ENCODE assay signal across 28 cellular contexts in genomic region chrX:13903405-13903804, GRCh38.
DNase-seq lines count a peak whose midpoint lies in the region; ATAC-seq, FAIRE-seq and TF ChIP-seq lines count a peak whose summit lies in the region.
"Had no signal": no experiment of that assay in that cellular context is flagged by ENCODE, and none has a peak within 500 bp of the region (broad histone marks: within the 10 kb centered on the region; RNA-seq: fewer than 3 reads in every experiment).

No MANE protein-coding gene starts in this region.

- no peak for TF ChIP-seq EP300 in Ishikawa (IDR thresholded peaks at IDR 0.05; ENCODE audit: borderline replicate concordance)

- no peaks in the 10 kb centered on the region for H3K36me3 ChIP-seq in astrocyte (ENCODE audit: insufficient read depth, low read length)
- H3K36me3 ChIP-seq: BLaER1 treated with 17β-estradiol and CSF1 and Interleukin-3, amounts not matched to agents 10 nM and 100 nM; left ventricle myocardium inferior; sigmoid colon had no signal

- no peak for FAIRE-seq in astrocyte (lab: Jason Lieb, UNC)
- FAIRE-seq: urothelium cell line had no signal

- no peak overlapping the region for H3K9ac ChIP-seq in astrocyte (ENCODE audit: low read length)
- H3K9ac ChIP-seq: BLaER1 treated with 17β-estradiol and CSF1 and Interleukin-3, amounts not matched to agents 10 nM and 100 nM had no signal

- H2AFZ ChIP-seq in astrocyte (ENCODE audit: low read depth, low read length), result peak overlapping the region; percentile 18

- TF ChIP-seq RAD21 in Ishikawa (IDR thresholded peaks at IDR 0.05; ENCODE audit: low read depth), result no peak

- H3K4me1 Mint-ChIP-seq in astrocyte (ENCODE audit: low read depth, unreplicated experiment), result peaks cover 12% of the 10 kb centered on the region
- H3K4me1 Mint-ChIP-seq: activated naive CD8-positive, alpha-beta T cell treated with anti-CD3 and anti-CD28 coated beads for 36 hours; stimulated activated naive B cell treated with anti-CD40 and anti-IgM and Interleukin-4, amounts not matched to agents 10 μg/mL and 1 μg/mL and 100 μg/mL, for 72 hours had no signal

- H4K20me1 ChIP-seq in astrocyte (ENCODE audit: insufficient read depth, low read length), result no peaks in the 10 kb centered on the region

- H3K4me1 ChIP-seq in astrocyte (ENCODE audit: insufficient read depth, low read length), result peaks cover 5% of the 10 kb centered on the region
- H3K4me1 ChIP-seq: body of pancreas, Caco-2, left ventricle myocardium inferior, psoas muscle, sigmoid colon, testis had no signal

- no peaks in the 10 kb centered on the region for H3K9me3 ChIP-seq in astrocyte (ENCODE audit: insufficient read depth, low read depth, low read length)
- H3K9me3 ChIP-seq: body of pancreas, Caco-2, left ventricle myocardium inferior, psoas muscle, sigmoid colon, testis had no signal

- H3K4me3 ChIP-seq in astrocyte (ENCODE audit: insufficient read depth, low read depth, low read length), result no peak overlapping the region
- H3K4me3 ChIP-seq: BLaER1 treated with 17β-estradiol and CSF1 and Interleukin-3, amounts not matched to agents 10 nM and 100 nM; body of pancreas; left ventricle myocardium inferior; psoas muscle; sigmoid colon; SK-N-MC; testis had no signal

- H3K27ac ChIP-seq in astrocyte (ENCODE audit: low read depth, low read length), result peak overlapping the region; percentile 26
- H3K27ac ChIP-seq: BLaER1 treated with 17β-estradiol and CSF1 and Interleukin-3, amounts not matched to agents 10 nM and 100 nM; body of pancreas; left ventricle myocardium inferior; psoas muscle; sigmoid colon; SK-N-MC; testis had no signal

- DNase-seq in AG08396 (ENCODE audit: low spot score), result peak; percentile 33
- DNase-seq in astrocyte (ENCODE audit: low read depth), result peak; percentile 82
- peak; percentile 50 for DNase-seq in fibroblast of gingiva (ENCODE audit: low read depth)
- DNase-seq in activated naive CD4-positive, alpha-beta T cell treated with Interleukin-2 at 50 U/mL for 16 hours, result no peak
- DNase-seq in NCI-H774 (lab: John Stamatoyannopoulos, UW), result no peak
- DNase-seq in COR-L47 (lab: John Stamatoyannopoulos, UW), result no peak
- DNase-seq: activated CD4-positive, CD25-positive, alpha-beta regulatory T cell treated with anti-CD3 and anti-CD28 coated beads, Interleukin-2, amount 50 U/mL, for 72 hours; activated CD8-positive, alpha-beta T cell treated with anti-CD3 and anti-CD28 coated beads, Interleukin-2, amount 10 ng/mL, durations not matched to agents 7 days and 5 days; activated naive CD8-positive, alpha-beta T cell treated with anti-CD3 and anti-CD28 coated beads for 36 hours; body of pancreas; Caco-2; DMS79 treated with DMSO at 0.1 percent for 48 hours; effector memory CD4-positive, alpha-beta T cell; erythroblast; left ventricle myocardium inferior; NCI-H1436; NCI-H2171 treated with DMSO at 0.1 percent for 48 hours; NCI-H82; psoas muscle; sigmoid colon; stimulated activated naive B cell treated with anti-CD40 and anti-IgM and Interleukin-4, amounts not matched to agents 10 μg/mL and 1 μg/mL and 100 μg/mL, for 72 hours; testis had no signal

- no peak overlapping the region for H3K27ac Mint-ChIP-seq in astrocyte (ENCODE audit: unreplicated experiment)
- H3K27ac Mint-ChIP-seq: activated CD8-positive, alpha-beta T cell treated with anti-CD3 and anti-CD28 coated beads, Interleukin-2, amount 10 ng/mL, durations not matched to agents 7 days and 5 days; activated naive CD8-positive, alpha-beta T cell treated with anti-CD3 and anti-CD28 coated beads for 36 hours; stimulated activated naive B cell treated with anti-CD40 and anti-IgM and Interleukin-4, amounts not matched to agents 10 μg/mL and 1 μg/mL and 100 μg/mL, for 72 hours; T-helper 1 cell treated with Interleukin-12 subunit alpha and Interleukin-12 subunit beta and Interleukin-4 antibody, amounts not matched to agents 30 μg/mL and 1 μg/mL, for 36 hours had no signal

- no peak for ATAC-seq in HG02870 (IDR thresholded peaks at IDR 0.05; ENCODE audit: unreplicated experiment)
- ATAC-seq: activated CD8-positive, alpha-beta T cell treated with anti-CD3 and anti-CD28 coated beads, Interleukin-2, amount 10 ng/mL, durations not matched to agents 7 days and 5 days; body of pancreas; psoas muscle; stimulated activated naive B cell treated with anti-CD40 and anti-IgM and Interleukin-4, amounts not matched to agents 10 μg/mL and 1 μg/mL and 100 μg/mL, for 72 hours had no signal

- H3K36me3 Mint-ChIP-seq in astrocyte (ENCODE audit: low read depth, unreplicated experiment), result no peaks in the 10 kb centered on the region
- H3K36me3 Mint-ChIP-seq: activated naive CD8-positive, alpha-beta T cell treated with anti-CD3 and anti-CD28 coated beads for 36 hours; stimulated activated naive B cell treated with anti-CD40 and anti-IgM and Interleukin-4, amounts not matched to agents 10 μg/mL and 1 μg/mL and 100 μg/mL, for 72 hours had no signal

- no peak for TF ChIP-seq CTCF in astrocyte (IDR thresholded peaks at IDR 0.05; ENCODE audit: insufficient read depth, low read depth, low read length)

- peak overlapping the region; percentile 59 for H3K4me2 ChIP-seq in astrocyte (ENCODE audit: low read length)
- H3K4me2 ChIP-seq: BLaER1 treated with 17β-estradiol and CSF1 and Interleukin-3, amounts not matched to agents 10 nM and 100 nM had no signal

- no peaks in the 10 kb centered on the region for H3K27me3 ChIP-seq in astrocyte (ENCODE audit: insufficient read depth, low read length)
- H3K27me3 ChIP-seq: body of pancreas, sigmoid colon, testis had no signal

- no peaks in the 10 kb centered on the region for H3K9me3 Mint-ChIP-seq in astrocyte (ENCODE audit: unreplicated experiment)
- H3K9me3 Mint-ChIP-seq: activated naive CD8-positive, alpha-beta T cell treated with anti-CD3 and anti-CD28 coated beads for 36 hours; stimulated activated naive B cell treated with anti-CD40 and anti-IgM and Interleukin-4, amounts not matched to agents 10 μg/mL and 1 μg/mL and 100 μg/mL, for 72 hours; T-helper 1 cell treated with Interleukin-12 subunit alpha and Interleukin-12 subunit beta and Interleukin-4 antibody, amounts not matched to agents 30 μg/mL and 1 μg/mL, for 36 hours had no signal

- H3K4me3 Mint-ChIP-seq in astrocyte (ENCODE audit: unreplicated experiment), result no peak overlapping the region
- H3K4me3 Mint-ChIP-seq: activated CD8-positive, alpha-beta T cell treated with anti-CD3 and anti-CD28 coated beads, Interleukin-2, amount 10 ng/mL, durations not matched to agents 7 days and 5 days; activated naive CD8-positive, alpha-beta T cell treated with anti-CD3 and anti-CD28 coated beads for 36 hours; stimulated activated naive B cell treated with anti-CD40 and anti-IgM and Interleukin-4, amounts not matched to agents 10 μg/mL and 1 μg/mL and 100 μg/mL, for 72 hours; T-helper 1 cell treated with Interleukin-12 subunit alpha and Interleukin-12 subunit beta and Interleukin-4 antibody, amounts not matched to agents 30 μg/mL and 1 μg/mL, for 36 hours had no signal

- H3K27me3 Mint-ChIP-seq in astrocyte (ENCODE audit: low read depth, unreplicated experiment), result no peaks in the 10 kb centered on the region
- H3K27me3 Mint-ChIP-seq: activated naive CD8-positive, alpha-beta T cell treated with anti-CD3 and anti-CD28 coated beads for 36 hours had no signal

- no peaks in the 10 kb centered on the region for H3K79me2 ChIP-seq in astrocyte (ENCODE audit: insufficient read depth, low read length)

TF ChIP-seq in Ishikawa, 13 proteins besides CTCF, POLR2A, EP300 and RAD21:
- TF ChIP-seq MAX (IDR thresholded peaks at IDR 0.05), result no peak
- peak; percentile 8; the same call in 1 of the 2 replicates for TF ChIP-seq NFIC (IDR thresholded peaks at IDR 0.05)

Comparison
In these comparisons a context has a peak if more than half of its experiments do, and no peak if none do; other contexts are left out.
1. DNase-seq: peak in AG08396 (single experiment), astrocyte (single experiment) and fibroblast of gingiva (single experiment); none in activated naive CD4-positive, alpha-beta T cell treated with Interleukin-2 at 50 U/mL for 16 hours (single experiment), NCI-H774 (single experiment) and COR-L47 (single experiment).